11 cellular contexts compared by ENCODE assay signal in the genomic region with DNA sequence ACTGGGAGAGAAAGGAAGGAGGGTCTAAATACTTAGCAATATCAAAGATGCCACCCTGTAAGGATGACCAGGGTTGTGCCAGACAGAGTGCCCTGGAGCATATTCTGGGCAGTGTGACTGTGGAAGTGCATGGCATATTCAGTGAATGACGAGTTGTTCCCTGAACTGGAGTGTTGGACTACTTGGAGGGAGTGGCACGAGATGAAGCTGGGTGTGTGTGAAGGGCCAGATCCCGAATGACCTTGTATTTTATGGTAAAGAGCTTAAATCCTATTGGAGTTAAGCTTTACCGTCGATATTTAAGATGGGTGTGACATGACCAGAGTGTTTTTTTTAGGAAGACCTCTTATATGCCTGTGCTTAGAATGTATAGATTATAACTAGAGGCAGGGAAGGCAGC. TPM values are rescaled to one million over a fixed set of nuclear protein-coding genes. Genes with fewer than 3 reads are reported as not detected.
DNase-seq lines count a peak whose midpoint lies in the region; ATAC-seq and TF ChIP-seq lines count a peak whose summit lies in the region.
"Had no signal": no experiment of that assay in that cellular context is flagged by ENCODE, and none has a peak within 500 bp of the region (broad histone marks: within the 10 kb centered on the region; RNA-seq: fewer than 3 reads in every experiment).

No MANE protein-coding gene starts in this region.

- H3K36me3 Mint-ChIP-seq in T-helper 1 cell treated with Interleukin-12 subunit alpha and Interleukin-12 subunit beta and Interleukin-4 antibody, amounts not matched to agents 30 μg/mL and 1 μg/mL, for 36 hours (ENCODE audit: low read depth), result no peaks in the 10 kb centered on the region

- H3K9me3 Mint-ChIP-seq in T-helper 1 cell treated with Interleukin-12 subunit alpha and Interleukin-12 subunit beta and Interleukin-4 antibody, amounts not matched to agents 30 μg/mL and 1 μg/mL, for 36 hours, result no peaks in the 10 kb centered on the region

- WGBS in smooth muscle cell (ENCODE audit: low lambda C conversion rate), result 80% methylated on average over 5 of the region's 5 CpGs
- WGBS in prostate gland, result 85% methylated on average over 5 of the region's 5 CpGs

- H3K79me2 ChIP-seq in smooth muscle cell (ENCODE audit: low read depth), result peaks cover 30% of the 10 kb centered on the region

- H3K4me1 Mint-ChIP-seq in T-helper 1 cell treated with Interleukin-12 subunit alpha and Interleukin-12 subunit beta and Interleukin-4 antibody, amounts not matched to agents 30 μg/mL and 1 μg/mL, for 36 hours (ENCODE audit: low read depth), result peaks cover 63% of the 10 kb centered on the region

- no peaks in the 10 kb centered on the region for H3K27me3 ChIP-seq in foreskin keratinocyte
- no peaks in the 10 kb centered on the region for H3K27me3 ChIP-seq in smooth muscle cell (ENCODE audit: low read depth)
- no peaks in the 10 kb centered on the region for H3K27me3 ChIP-seq in prostate gland (replicated peaks; ENCODE audit: insufficient read depth)
- H3K27me3 ChIP-seq: pancreas had no signal

- no peak overlapping the region for H2AFZ ChIP-seq in smooth muscle cell (ENCODE audit: low read depth)

- peak overlapping the region; percentile 14 for H3K4me3 Mint-ChIP-seq in T-helper 1 cell treated with Interleukin-12 subunit alpha and Interleukin-12 subunit beta and Interleukin-4 antibody, amounts not matched to agents 30 μg/mL and 1 μg/mL, for 36 hours

- H3K27ac Mint-ChIP-seq in T-helper 1 cell treated with Interleukin-12 subunit alpha and Interleukin-12 subunit beta and Interleukin-4 antibody, amounts not matched to agents 30 μg/mL and 1 μg/mL, for 36 hours, result peak overlapping the region; percentile 74

- peaks cover 6% of the 10 kb centered on the region for H3F3A ChIP-seq in smooth muscle cell (ENCODE audit: low read depth)

- H3K9ac ChIP-seq in smooth muscle cell (ENCODE audit: low read depth), result peak overlapping the region; percentile 83

- H3K4me3 ChIP-seq in smooth muscle cell (no peak overlapping the region), prostate gland (no peak overlapping the region)
- H3K4me3 ChIP-seq: pancreas had no signal

- H3K27ac ChIP-seq in foreskin keratinocyte, result peak overlapping the region; percentile 79
- peak overlapping the region; percentile 96 for H3K27ac ChIP-seq in smooth muscle cell (ENCODE audit: low read depth)
- H3K27ac ChIP-seq in prostate gland, result no peak overlapping the region
- H3K27ac ChIP-seq: 22Rv1 had no signal

- DNase-seq in T-helper 1 cell (no peak), SW480 (ENCODE audit: low spot score) (peak; percentile 66), foreskin keratinocyte (peak in 1 of 2 donors; percentile 20), smooth muscle cell (lab: John Stamatoyannopoulos, UW; ENCODE audit: unreplicated experiment) (no peak), NCI-H1436 (lab: John Stamatoyannopoulos, UW) (no peak), prostate gland (ENCODE audit: low spot score) (no peak)
- DNase-seq: DMS79, pancreas had no signal

- intact Hi-C loops in prostate gland (cut with DNase I), result no loop called here

- H3K36me3 ChIP-seq in smooth muscle cell (ENCODE audit: low read depth) (no peaks in the 10 kb centered on the region), prostate gland (no peaks in the 10 kb centered on the region)
- H3K36me3 ChIP-seq: pancreas had no signal

- H3K9me3 ChIP-seq in smooth muscle cell (replicated peaks; ENCODE audit: low read depth), result no peaks in the 10 kb centered on the region
- no peaks in the 10 kb centered on the region for H3K9me3 ChIP-seq in prostate gland
- H3K9me3 ChIP-seq: pancreas had no signal

- no peaks in the 10 kb centered on the region for H3K27me3 Mint-ChIP-seq in T-helper 1 cell treated with Interleukin-12 subunit alpha and Interleukin-12 subunit beta and Interleukin-4 antibody, amounts not matched to agents 30 μg/mL and 1 μg/mL, for 36 hours (ENCODE audit: low read depth)

- H4K20me1 ChIP-seq in smooth muscle cell (ENCODE audit: low read depth), result peaks cover 27% of the 10 kb centered on the region

- TF ChIP-seq POLR2A in prostate gland (IDR thresholded peaks at IDR 0.05), result no peak

- no peak for TF ChIP-seq CTCF in foreskin keratinocyte (conservative IDR thresholded peaks at IDR 0.05)
- TF ChIP-seq CTCF in smooth muscle cell (IDR thresholded peaks at IDR 0.05; ENCODE audit: borderline replicate concordance, insufficient read depth, poor library complexity, severe bottlenecking), result no peak
- no peak for TF ChIP-seq CTCF in prostate gland (IDR thresholded peaks at IDR 0.05)

- H3K4me1 ChIP-seq in foreskin keratinocyte (peaks cover 35% of the 10 kb centered on the region), smooth muscle cell (ENCODE audit: low read depth) (peaks cover 9% of the 10 kb centered on the region), prostate gland (replicated peaks) (no peaks in the 10 kb centered on the region)

- peak overlapping the region; percentile 64 for H3K4me2 ChIP-seq in smooth muscle cell

- ATAC-seq in foreskin keratinocyte (peak; percentile 23), HG03439 (IDR thresholded peaks at IDR 0.05; ENCODE audit: unreplicated experiment) (no peak)

RNA-seq across cellular contexts. Expression of a gene that starts 48.8 kb away (rescaled TPM):
- 22.8 and 24.7 TPM in 2 replicates for total RNA-seq in foreskin keratinocyte
- polyA plus RNA-seq in foreskin keratinocyte, result 13.0 and 13.6 TPM in 2 replicates
- 19.0 and 31.5 TPM in 2 replicates for total RNA-seq in smooth muscle cell
- 15.3 and 25.3 TPM in 2 replicates for polyA plus RNA-seq in smooth muscle cell
- 10 to 100 TPM; 34.1 to 65.0 TPM for total RNA-seq in prostate gland

Comparison
In these comparisons a context has a peak if more than half of its experiments do, and no peak if none do; other contexts are left out.
1. H3K27ac ChIP-seq: peak in foreskin keratinocyte (single experiment) and smooth muscle cell (single experiment); none in prostate gland (0 of 2).